Comparison of ENCODE assay signal across 7 cellular contexts in genomic region chr6:71419954-71420692, GRCh38.
DNase-seq lines count a peak whose midpoint lies in the region; ATAC-seq and TF ChIP-seq lines count a peak whose summit lies in the region.

No MANE protein-coding gene starts in this region.

- no peaks in the 10 kb centered on the region for H3F3A ChIP-seq in GM23248 (ENCODE audit: insufficient read depth)

- peak; percentile 62 for ATAC-seq in mucosa of descending colon
- ATAC-seq in GM21515 (IDR thresholded peaks at IDR 0.05; ENCODE audit: unreplicated experiment), result no peak

- peaks cover 32% of the 10 kb centered on the region for H3K79me2 ChIP-seq in GM23248 (ENCODE audit: insufficient read depth)

- H3K36me3 ChIP-seq in GM23248 (ENCODE audit: low read depth) (0 out of 2 replicates have a peak, but pooled peaks cover 5% of the 10 kb centered on the region), Peyer's patch (peaks cover 0 to 5% (median 0%) of the 10 kb centered on the region in 3 donors), esophagus (ENCODE audit: control insufficient read depth in 2 of 2, insufficient read depth in 2 of 2, low read length in 1 of 2) (no peaks in the 10 kb centered on the region), mucosa of descending colon (ENCODE audit: low read depth) (no peaks in the 10 kb centered on the region), vagina (peaks cover 0 to 12% of the 10 kb centered on the region in 2 donors)

- H3K4me3 ChIP-seq in GM23248, result peak overlapping the region; percentile 81
- H3K4me3 ChIP-seq in Peyer's patch, result peak overlapping the region; percentile 60 to 76 (median 66)
- H3K4me3 ChIP-seq in esophagus (ENCODE audit: low read depth in 1 of 2, low read length in 2 of 2), result peak overlapping the region; percentile 71 to 82
- peak overlapping the region; percentile 38 for H3K4me3 ChIP-seq in mucosa of descending colon
- peak overlapping the region; percentile 59 to 66 for H3K4me3 ChIP-seq in vagina

- H3K27me3 ChIP-seq in GM23248 (replicated peaks; ENCODE audit: insufficient read depth), result no peaks in the 10 kb centered on the region
- H3K27me3 ChIP-seq in Peyer's patch, result no peaks in the 10 kb centered on the region
- H3K27me3 ChIP-seq in esophagus (ENCODE audit: control insufficient read depth in 1 of 2, insufficient read depth in 2 of 2, low read length in 2 of 2), result peaks cover 0 to 2% of the 10 kb centered on the region in 2 donors
- no peaks in the 10 kb centered on the region for H3K27me3 ChIP-seq in vagina

- H3K9me2 ChIP-seq in GM23248 (ENCODE audit: insufficient read depth), result no peaks in the 10 kb centered on the region

- in situ Hi-C loops in GM13977 (cut with MboI; ENCODE audit: low pct_unique_long_range_greater_than_20kb, low sequenced_read_pairs, unreplicated experiment) (no loop called here), GM23248 (cut with MboI) (no loop called here)

- TF ChIP-seq POLR2A in Peyer's patch (IDR thresholded peaks at IDR 0.05), result no peak
- TF ChIP-seq POLR2A in vagina (IDR thresholded peaks at IDR 0.05), result no peak

- peak overlapping the region; percentile 82 for H3K4me2 ChIP-seq in GM23248 (ENCODE audit: unreplicated experiment)

- TF ChIP-seq CTCF in GM13977 (IDR thresholded peaks at IDR 0.05; ENCODE audit: extremely low read depth, insufficient read depth, missing control alignments) (no peak), Peyer's patch (IDR thresholded peaks at IDR 0.05) (peak in 2 of 6 experiments; percentile 9 to 20), mucosa of descending colon (IDR thresholded peaks at IDR 0.05) (no peak), vagina (IDR thresholded peaks at IDR 0.05) (no peak)

- no peaks in the 10 kb centered on the region for H4K20me1 ChIP-seq in GM23248 (ENCODE audit: insufficient read depth)

- peaks cover 14% of the 10 kb centered on the region for H3K4me1 ChIP-seq in GM23248 (ENCODE audit: insufficient read depth)
- H3K4me1 ChIP-seq in Peyer's patch, result no peaks in the 10 kb centered on the region
- no peaks in the 10 kb centered on the region for H3K4me1 ChIP-seq in esophagus (ENCODE audit: control insufficient read depth in 2 of 2, insufficient read depth in 2 of 2, low read length in 1 of 2)
- H3K4me1 ChIP-seq in mucosa of descending colon (ENCODE audit: low read depth), result no peaks in the 10 kb centered on the region
- peaks cover 10% of the 10 kb centered on the region for H3K4me1 ChIP-seq in vagina

- no peaks in the 10 kb centered on the region for H3K9me3 ChIP-seq in GM23248 (ENCODE audit: low read depth)
- H3K9me3 ChIP-seq in Peyer's patch, result peaks cover 0 to 3% (median 0%) of the 10 kb centered on the region in 4 donors
- no peaks in the 10 kb centered on the region for H3K9me3 ChIP-seq in esophagus (ENCODE audit: control insufficient read depth in 2 of 2, insufficient read depth in 1 of 2, low read depth in 1 of 2, low read length in 1 of 2)
- no peaks in the 10 kb centered on the region for H3K9me3 ChIP-seq in mucosa of descending colon
- H3K9me3 ChIP-seq in vagina, result no peaks in the 10 kb centered on the region

- intact Hi-C loops in mucosa of descending colon (cut with DNase I, micrococcal nuclease) (no loop called here), vagina (cut with DNase I) (no loop called here)

- DNase-seq in GM13977 (ENCODE audit: low spot score) (peak; percentile 18), GM23248 (peak; percentile 65), Peyer's patch (peak in 1 of 3 donors; percentile 61), mucosa of descending colon (peak; percentile 9 to 52 (median 38)), vagina (ENCODE audit: extremely low spot score in 2 of 2) (no peak)

- WGBS in GM23248 (ENCODE audit: low coverage in 1 of 2, low lambda C conversion rate in 2 of 2, missing lambda C conversion rate in 2 of 2), 2 experiments, result 1 to 2% methylated on average over 46 to 60 of the region's 100 CpGs
- 2% methylated on average over 80 to 100 of the region's 100 CpGs for WGBS in esophagus, 2 donors

- peak overlapping the region; percentile 66 for H3K9ac ChIP-seq in GM23248

- H2AFZ ChIP-seq in GM23248, result peak overlapping the region; percentile 96

- H3K27ac ChIP-seq in GM23248 (no peak overlapping the region), Peyer's patch (peak overlapping the region; percentile 82 to 95 (median 88)), esophagus (ENCODE audit: low read depth in 2 of 2, low read length in 1 of 2) (peak overlapping the region; percentile 83 to 84), vagina (peak overlapping the region; percentile 80)

Comparison
In these comparisons a context has a peak if more than half of its experiments do, and no peak if none do; other contexts are left out.
1. DNase-seq: peak in GM13977 (single experiment), GM23248 (single experiment) and mucosa of descending colon (3 of 3); none in vagina (0 of 2).
2. Peak in every context shown above with its lines, with median percentiles within 50 percentile points of each other: H3K4me3 ChIP-seq.